In genomic region chr13:97141564-97142005, GRCh38 we compare ENCODE assay signal across 8 cellular contexts.
DNase-seq lines count a peak whose midpoint lies in the region; ATAC-seq and TF ChIP-seq lines count a peak whose summit lies in the region.

No MANE protein-coding gene starts in this region.

- TF ChIP-seq CTCF in OCI-LY7 (conservative IDR thresholded peaks at IDR 0.05; ENCODE audit: low read length): no peak

- no peaks in the 10 kb centered on the region for H3K9me3 Mint-ChIP-seq in stimulated activated effector memory CD8-positive, alpha-beta T cell treated with anti-CD3 and anti-CD28 coated beads, Interleukin-12 subunit alpha, Interleukin-12 subunit beta, amount 100 ng/mL, for 72 hours

- peak; percentile 97 for ATAC-seq in GM18499 (IDR thresholded peaks at IDR 0.05; ENCODE audit: insufficient read depth, unreplicated experiment)
- peak; percentile 96 for ATAC-seq in HG02798 (IDR thresholded peaks at IDR 0.05; ENCODE audit: poor library complexity, unreplicated experiment)
- peak; percentile 98 for ATAC-seq in stimulated activated effector memory CD8-positive, alpha-beta T cell treated with anti-CD3 and anti-CD28 coated beads, Interleukin-12 subunit alpha, Interleukin-12 subunit beta, amount 100 ng/mL, for 72 hours

- H3K4me3 ChIP-seq in OCI-LY7 (ENCODE audit: low read depth, low read length, poor library complexity, severe bottlenecking): no peak overlapping the region

- no peak overlapping the region for H3K27ac ChIP-seq in OCI-LY7 (ENCODE audit: low read depth, low read length, poor library complexity, severe bottlenecking)

- POLR2A ChIA-PET in OCI-LY7 (lab: Charles Lee): interaction anchor here (1.0 kb wide), 1 partner anchor 12 kb away, joined by 3 read pairs; no protein-coding TSS in a partner anchor

- H3K9me3 ChIP-seq in OCI-LY7 (ENCODE audit: low read length): no peaks in the 10 kb centered on the region

- H3K4me1 ChIP-seq in OCI-LY7 (ENCODE audit: insufficient read depth, low read length, poor library complexity, severe bottlenecking): no peaks in the 10 kb centered on the region

- no peak overlapping the region for H2AFZ ChIP-seq in OCI-LY7 (ENCODE audit: low read length)

- no peak overlapping the region for H3K27ac Mint-ChIP-seq in stimulated activated effector memory CD8-positive, alpha-beta T cell treated with anti-CD3 and anti-CD28 coated beads, Interleukin-12 subunit alpha, Interleukin-12 subunit beta, amount 100 ng/mL, for 72 hours

- no peaks in the 10 kb centered on the region for H3K36me3 Mint-ChIP-seq in stimulated activated effector memory CD8-positive, alpha-beta T cell treated with anti-CD3 and anti-CD28 coated beads, Interleukin-12 subunit alpha, Interleukin-12 subunit beta, amount 100 ng/mL, for 72 hours

- peak overlapping the region; percentile 14 for H3K4me3 Mint-ChIP-seq in stimulated activated effector memory CD8-positive, alpha-beta T cell treated with anti-CD3 and anti-CD28 coated beads, Interleukin-12 subunit alpha, Interleukin-12 subunit beta, amount 100 ng/mL, for 72 hours

- H3K4me1 Mint-ChIP-seq in stimulated activated effector memory CD8-positive, alpha-beta T cell treated with anti-CD3 and anti-CD28 coated beads, Interleukin-12 subunit alpha, Interleukin-12 subunit beta, amount 100 ng/mL, for 72 hours: peaks cover 8% of the 10 kb centered on the region

- CTCF ChIA-PET in OCI-LY7 (lab: Charles Lee; ENCODE audit: unreplicated experiment): no interaction called here

- BruUV-seq in OCI-LY7 (replicated peaks; lab: Mats Ljungman, UMichigan): no TSS peak

- no peak overlapping the region for H3K4me2 ChIP-seq in OCI-LY7 (ENCODE audit: low read length)

- no peaks in the 10 kb centered on the region for H4K20me1 ChIP-seq in OCI-LY7 (ENCODE audit: insufficient read depth, low read length)

- no peaks in the 10 kb centered on the region for H3K36me3 ChIP-seq in OCI-LY7 (ENCODE audit: insufficient read depth, low read length)

- H3K79me2 ChIP-seq in OCI-LY7 (ENCODE audit: insufficient read depth, low read depth, low read length): no peaks in the 10 kb centered on the region

- H3K9me2 ChIP-seq in OCI-LY7 (ENCODE audit: insufficient read depth, low read length): no peaks in the 10 kb centered on the region

- peak; percentile 34 for DNase-seq in 8988T
- peak; percentile 35 for DNase-seq in NCI-H146 treated with DMSO at 0.1 percent for 48 hours (lab: John Stamatoyannopoulos, UW; ENCODE audit: unreplicated experiment)
- DNase-seq in anterior cingulate cortex (lab: John Stamatoyannopoulos, UW): peak in 31 of 58 donors; percentile 7 to 66 (median 32)
- peak; percentile 44 for DNase-seq in iPS DF 4.7 (ENCODE audit: extremely low read depth, low spot score)
- peak in 1 of 2 donors; percentile 56 for DNase-seq in stimulated activated effector memory CD8-positive, alpha-beta T cell treated with anti-CD3 and anti-CD28 coated beads, Interleukin-12 subunit alpha, Interleukin-12 subunit beta, amount 100 ng/mL, for 72 hours (ENCODE audit: low spot score in 2 of 2)
- no peak for DNase-seq in OCI-LY7 (ENCODE audit: low spot score)

- intact Hi-C loops in OCI-LY7 (cut with micrococcal nuclease; ENCODE audit: unreplicated experiment): no loop called here
